In the genomic region with DNA sequence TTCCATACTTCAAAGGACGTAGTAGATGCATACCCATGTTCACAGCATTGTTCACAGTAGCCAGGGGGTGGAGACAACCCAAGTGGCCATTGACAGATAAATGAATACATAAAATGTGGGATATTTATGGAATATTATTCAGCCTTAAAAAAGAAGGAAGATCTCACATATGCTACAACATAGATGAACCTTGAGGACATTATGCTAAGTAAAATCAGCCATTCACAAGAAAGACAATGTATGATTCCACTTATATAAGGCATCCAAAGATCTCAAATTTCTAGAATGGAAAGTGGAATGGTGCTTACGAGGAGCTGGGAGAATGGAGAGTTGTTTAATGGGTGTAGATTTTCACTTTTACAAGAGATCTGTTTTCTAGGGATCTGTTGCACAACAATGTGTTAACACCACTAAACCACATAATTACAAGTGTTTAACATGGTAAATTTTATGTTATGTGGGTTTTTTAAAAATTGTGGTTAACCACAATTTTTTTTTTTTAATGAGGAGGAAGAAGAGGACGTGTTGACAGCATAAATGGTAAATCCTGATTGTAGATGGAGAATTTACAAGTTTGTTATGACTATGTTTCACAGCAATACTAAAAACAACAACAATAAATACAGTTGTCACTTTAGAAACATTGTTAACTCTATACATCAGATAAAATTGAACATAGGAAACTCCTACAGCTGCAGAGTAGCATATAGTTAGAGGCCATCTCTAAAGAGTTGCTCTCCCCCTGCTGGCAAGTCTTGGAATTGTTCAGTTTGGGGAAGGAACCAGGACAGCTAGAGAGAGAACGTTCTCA, we compare ENCODE assay signal across 1 cellular context.
A peak's percentile ranks its signal among the peaks of the same experiment; 100 is the strongest.
TF ChIP-seq lines count a peak whose summit lies in the region.

No MANE protein-coding gene starts in this region.

TF ChIP-seq in H1, 55 proteins besides CTCF, POLR2A, EP300 and RAD21:
- TF ChIP-seq POLR2AphosphoS5 (IDR thresholded peaks at IDR 0.05; ENCODE audit: low read depth, low read length) (peak; percentile 52), NANOG (IDR thresholded peaks at IDR 0.05; ENCODE audit: insufficient read depth, low read depth, low read length, poor library complexity, severe bottlenecking) (no peak)
